ENCODE assay signal across 18 cellular contexts in the genomic region with DNA sequence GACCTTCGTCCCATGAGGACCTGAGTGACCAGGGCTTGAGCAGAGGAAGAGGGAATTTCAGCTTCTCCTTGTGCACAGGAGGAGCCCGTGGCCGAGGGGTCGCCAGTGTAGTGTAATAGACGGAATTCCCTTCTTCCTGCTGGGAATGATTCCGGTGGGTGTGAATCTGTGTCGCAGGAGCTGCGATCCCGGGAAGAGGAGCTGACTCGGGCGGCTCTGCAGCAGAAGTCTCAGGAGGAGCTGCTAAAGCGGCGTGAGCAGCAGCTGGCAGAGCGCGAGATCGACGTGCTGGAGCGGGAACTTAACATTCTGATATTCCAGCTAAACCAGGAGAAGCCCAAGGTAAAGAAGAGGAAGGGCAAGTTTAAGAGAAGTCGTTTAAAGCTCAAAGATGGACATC.
"Had no signal": no experiment of that assay in that cellular context is flagged by ENCODE, and none has a peak within 500 bp of the region (broad histone marks: within the 10 kb centered on the region; RNA-seq: fewer than 3 reads in every experiment).

No MANE protein-coding gene starts in this region.

- H3K4me3 ChIP-seq: body of pancreas, colonic mucosa, lung had no signal

- H3K36me3 ChIP-seq: colonic mucosa, neutrophil had no signal

- H2AFZ ChIP-seq: parathyroid adenoma had no signal

- H3K9me3 ChIP-seq: body of pancreas, colonic mucosa, neutrophil had no signal

- H3K4me3 Mint-ChIP-seq: activated CD4-positive, alpha-beta T cell treated with anti-CD3 and anti-CD28 coated beads, Interleukin-2, amount 10 ng/mL, durations not matched to agents 24 days and 14 days; activated naive CD8-positive, alpha-beta T cell treated with anti-CD3 and anti-CD28 coated beads for 36 hours; activated T-helper 1 cell treated with anti-CD3 and anti-CD28 coated beads, Interleukin-12 subunit alpha, Interleukin-12 subunit beta, Interleukin-2, Interleukin-4 antibody, amounts not matched to agents 30 ng/mL and 10 ng/mL and 1 ng/mL, durations not matched to agents 14 hours and 24 hours and 36 hours had no signal

- H3K9me3 Mint-ChIP-seq: activated CD4-positive, alpha-beta T cell treated with anti-CD3 and anti-CD28 coated beads, Interleukin-2, amount 10 ng/mL, durations not matched to agents 24 days and 14 days; activated naive CD8-positive, alpha-beta T cell treated with anti-CD3 and anti-CD28 coated beads for 36 hours; activated T-helper 1 cell treated with anti-CD3 and anti-CD28 coated beads, Interleukin-12 subunit alpha, Interleukin-12 subunit beta, Interleukin-2, Interleukin-4 antibody, amounts not matched to agents 30 ng/mL and 10 ng/mL and 1 ng/mL, durations not matched to agents 14 hours and 24 hours and 36 hours had no signal

- H3K27me3 ChIP-seq: body of pancreas, colonic mucosa, neutrophil had no signal

- H3K4me1 Mint-ChIP-seq: activated naive CD8-positive, alpha-beta T cell treated with anti-CD3 and anti-CD28 coated beads for 36 hours had no signal

- H3K9ac ChIP-seq: parathyroid adenoma had no signal

- H3K36me3 Mint-ChIP-seq: activated naive CD8-positive, alpha-beta T cell treated with anti-CD3 and anti-CD28 coated beads for 36 hours had no signal

- H3K27ac ChIP-seq: colonic mucosa, neutrophil, parathyroid adenoma had no signal

- H3K27ac Mint-ChIP-seq: activated CD4-positive, alpha-beta T cell treated with anti-CD3 and anti-CD28 coated beads, Interleukin-2, amount 10 ng/mL, durations not matched to agents 24 days and 14 days; activated naive CD8-positive, alpha-beta T cell treated with anti-CD3 and anti-CD28 coated beads for 36 hours; activated T-helper 1 cell treated with anti-CD3 and anti-CD28 coated beads, Interleukin-12 subunit alpha, Interleukin-12 subunit beta, Interleukin-2, Interleukin-4 antibody, amounts not matched to agents 30 ng/mL and 10 ng/mL and 1 ng/mL, durations not matched to agents 14 hours and 24 hours and 36 hours had no signal

- H3K4me1 ChIP-seq: colonic mucosa, parathyroid adenoma had no signal

- DNase-seq: activated CD4-positive, alpha-beta T cell treated with anti-CD3 and anti-CD28 coated beads, Interleukin-2, amount 10 ng/mL, durations not matched to agents 24 days and 14 days; activated CD4-positive, CD25-positive, alpha-beta regulatory T cell; activated CD8-positive, alpha-beta memory T cell treated with anti-CD3 and anti-CD28 coated beads for 24 hours; activated naive CD8-positive, alpha-beta T cell treated with anti-CD3 and anti-CD28 coated beads for 36 hours; amygdala; body of pancreas; central memory CD4-positive, alpha-beta T cell; colonic mucosa; head of caudate nucleus; left colon; stimulated activated CD4-positive, alpha-beta T cell treated with anti-CD3 and anti-CD28 coated beads, Interleukin-15, amount 100 ng/mL, for 24 hours; stimulated activated CD4-positive, alpha-beta T cell treated with anti-CD3 and anti-CD28 coated beads, Interleukin-4, amount 100 ng/mL, for 1 hour; stimulated activated naive CD4-positive, alpha-beta T cell treated with Interleukin-2 at 50 U/mL for 16 hours; trophoblast cell had no signal

- ATAC-seq: body of pancreas, left colon had no signal
